In genomic region chr3:42024578-42025387, GRCh38 we compare ENCODE assay signal across 8 cellular contexts.
DNase-seq lines count a peak whose midpoint lies in the region; ATAC-seq and TF ChIP-seq lines count a peak whose summit lies in the region.

No MANE protein-coding gene starts in this region.

- no peak for TF ChIP-seq CTCF in Panc1 (IDR thresholded peaks at IDR 0.05)
- no peak for TF ChIP-seq CTCF in fibroblast of mammary gland (conservative IDR thresholded peaks at IDR 0.05; ENCODE audit: control insufficient read depth, insufficient read depth, low read depth, low read length)

- H3K36me3 ChIP-seq in Panc1 (ENCODE audit: control insufficient read depth, insufficient read depth, low read length), result no peaks in the 10 kb centered on the region

- no peak for DNase-seq in Panc1 (ENCODE audit: low read depth, low spot score)
- DNase-seq in fibroblast of mammary gland (ENCODE audit: low read depth), result peak; percentile 7
- peak; percentile 59 for DNase-seq in pons (ENCODE audit: low spot score)
- no peak for DNase-seq in NCI-H82 treated with DMSO at 0.1 percent for 48 hours (lab: John Stamatoyannopoulos, UW; ENCODE audit: unreplicated experiment)
- DNase-seq in activated CD4-positive, alpha-beta T cell treated with anti-CD3 and anti-CD28 coated beads for 48 hours, result no peak
- no peak for DNase-seq in activated T-cell treated with anti-CD3 and anti-CD28 coated beads for 4 hours

- H3K4me3 ChIP-seq in GM08714 (ENCODE audit: low read length), result peak overlapping the region; percentile 42; the same call in 1 of the 2 replicates
- peak overlapping the region in 1 of 2 experiments; percentile 36; a peak in 2 of 4 replicates for H3K4me3 ChIP-seq in Panc1 (ENCODE audit: low read depth in 2 of 2, low read length in 2 of 2)
- H3K4me3 ChIP-seq in fibroblast of mammary gland (ENCODE audit: control insufficient read depth, low read depth, low read length), result no peak overlapping the region

- CTCF ChIA-PET in Panc1 (lab: Charles Lee), result interaction anchor here (0.6 kb wide), 1 partner anchor 783 kb away, joined by 3 read pairs; no protein-coding TSS in a partner anchor

- in situ Hi-C loops in Panc1 (cut with HindIII; ENCODE audit: low pct_unique_long_range_greater_than_20kb, low sequenced_read_pairs), result no loop called here

- ATAC-seq in Panc1 (peak; percentile 63), GM19463 (IDR thresholded peaks at IDR 0.05; ENCODE audit: unreplicated experiment) (no peak)

- H3K27me3 ChIP-seq in Panc1 (ENCODE audit: control insufficient read depth, insufficient read depth, low read length), result no peaks in the 10 kb centered on the region

- H3K27ac ChIP-seq in Panc1 (ENCODE audit: low read length), result peak overlapping the region; percentile 74

- POLR2A ChIA-PET in Panc1 (lab: Charles Lee), result no interaction called here

- peaks cover 54% of the 10 kb centered on the region for H3K4me1 ChIP-seq in Panc1 (ENCODE audit: control insufficient read depth, insufficient read depth, low read length)

- BruUV-seq in Panc1 (replicated peaks; lab: Mats Ljungman, UMichigan), result no TSS peak

- no peaks in the 10 kb centered on the region for H3K9me3 ChIP-seq in Panc1 (ENCODE audit: control insufficient read depth, insufficient read depth, low read depth, low read length)

- intact Hi-C loops in Panc1 (cut with micrococcal nuclease; ENCODE audit: unreplicated experiment), result loop anchor here (5.0 kb wide), 1 partner anchor 48 kb away; no protein-coding TSS in a partner anchor

Comparison
In these comparisons a context has a peak if more than half of its experiments do, and no peak if none do; other contexts are left out.
1. DNase-seq: peak in fibroblast of mammary gland (single experiment) and pons (single experiment); none in Panc1 (single experiment), NCI-H82 treated with DMSO at 0.1 percent for 48 hours (single experiment), activated CD4-positive, alpha-beta T cell treated with anti-CD3 and anti-CD28 coated beads for 48 hours (single experiment) and activated T-cell treated with anti-CD3 and anti-CD28 coated beads for 4 hours (single experiment).